Comparison of ENCODE assay signal across 8 cellular contexts in genomic region chr20:59598625-59599310, GRCh38. TPM values are rescaled to one million over a fixed set of nuclear protein-coding genes. Genes with fewer than 3 reads are reported as not detected.
DNase-seq lines count a peak whose midpoint lies in the region; ATAC-seq and TF ChIP-seq lines count a peak whose summit lies in the region.

No MANE protein-coding gene starts in this region.

- no peak for TF ChIP-seq POLR2A in right lobe of liver (IDR thresholded peaks at IDR 0.05)

- H3K27me3 ChIP-seq in PC-3 (ENCODE audit: low read length) (peaks cover 71% of the 10 kb centered on the region), right lobe of liver (no peaks in the 10 kb centered on the region), tibial artery (peaks cover 0 to 62% of the 10 kb centered on the region in 2 donors)

- 24% methylated on average over 11 of the region's 13 CpGs for WGBS in right lobe of liver (ENCODE audit: insufficient coverage, low coverage, low lambda C conversion rate, missing lambda C conversion rate)

- DNase-seq in NCI-H524 (lab: John Stamatoyannopoulos, UW) (peak; percentile 28 to 51), NCI-H524 treated with DMSO at 0.1 percent for 48 hours (lab: John Stamatoyannopoulos, UW) (no peak), PC-3 (peak; percentile 50), T47D (ENCODE audit: low read depth in 1 of 2, low spot score in 1 of 2) (peak; percentile 64 to 89), right lobe of liver (peak in 1 of 3 donors; percentile 45), tibial artery (no peak)

- no peaks in the 10 kb centered on the region for H3K79me2 ChIP-seq in PC-3 (ENCODE audit: low read length)

- H3K4me1 ChIP-seq in PC-3 (ENCODE audit: insufficient read depth, low read length) (no peaks in the 10 kb centered on the region), right lobe of liver (no peaks in the 10 kb centered on the region), tibial artery (no peaks in the 10 kb centered on the region)

- no peaks in the 10 kb centered on the region for H4K20me1 ChIP-seq in PC-3 (ENCODE audit: low read length)

- in situ Hi-C loops in T47D (cut with HindIII; ENCODE audit: low pct_unique_long_range_greater_than_20kb, low sequenced_read_pairs) = no loop called here

- H3K9me3 ChIP-seq in PC-3 (ENCODE audit: low read length) (no peaks in the 10 kb centered on the region), right lobe of liver (no peaks in the 10 kb centered on the region), tibial artery (no peaks in the 10 kb centered on the region)

- no peak overlapping the region for H3K4me3 ChIP-seq in PC-3 (ENCODE audit: low read length)
- no peak overlapping the region for H3K4me3 ChIP-seq in right lobe of liver
- no peak overlapping the region for H3K4me3 ChIP-seq in tibial artery

- CTCF ChIA-PET in PC-3 (lab: Charles Lee) = interaction anchor here (0.6 to 0.7 kb wide), 2 partner anchors 185 to 251 kb away, joined by 3 to 12 read pairs; no protein-coding TSS in a partner anchor

- H3K4me2 ChIP-seq in PC-3 (ENCODE audit: low read length) = no peak overlapping the region

- H2AFZ ChIP-seq in PC-3 (ENCODE audit: low read length) = no peak overlapping the region

- H3K9me2 ChIP-seq in PC-3 (replicated peaks; ENCODE audit: low read length) = no peaks in the 10 kb centered on the region

- H3K36me3 ChIP-seq in PC-3 (ENCODE audit: low read depth, low read length) = no peaks in the 10 kb centered on the region
- H3K36me3 ChIP-seq in right lobe of liver = no peaks in the 10 kb centered on the region
- no peaks in the 10 kb centered on the region for H3K36me3 ChIP-seq in tibial artery

- intact Hi-C loops in PC-3 (cut with micrococcal nuclease) = loop anchor here (1.0 to 5.0 kb wide), 2 partner anchors 153 to 249 kb away; no protein-coding TSS in a partner anchor
- intact Hi-C loops in right lobe of liver (cut with DNase I) = no loop called here
- intact Hi-C loops in tibial artery (cut with DNase I; ENCODE audit: low total_unique reads) = no loop called here

- no peak overlapping the region for H3K9ac ChIP-seq in PC-3 (ENCODE audit: low read length)

- no peaks in the 10 kb centered on the region for H3F3A ChIP-seq in PC-3 (ENCODE audit: low read length, unreplicated experiment)

- no peak overlapping the region for H3K27ac ChIP-seq in PC-3 (ENCODE audit: low read length)
- no peak overlapping the region for H3K27ac ChIP-seq in right lobe of liver
- H3K27ac ChIP-seq in tibial artery = no peak overlapping the region

- ATAC-seq in HG03565 (IDR thresholded peaks at IDR 0.05; ENCODE audit: unreplicated experiment) (peak; percentile 41), PC-3 (peak; percentile 89), right lobe of liver (peak; percentile 20 to 66 (median 56)), HG03196 (IDR thresholded peaks at IDR 0.05; ENCODE audit: unreplicated experiment) (no peak)

- peak; percentile 93 for TF ChIP-seq CTCF in PC-3 (conservative IDR thresholded peaks at IDR 0.05; ENCODE audit: low read depth, low read length)
- TF ChIP-seq CTCF in right lobe of liver (IDR thresholded peaks at IDR 0.05) = peak; percentile 32 to 78 (median 68)
- TF ChIP-seq CTCF in tibial artery (IDR thresholded peaks at IDR 0.05) = peak; percentile 49 to 52

- POLR2A ChIA-PET in PC-3 (lab: Charles Lee; ENCODE audit: unreplicated experiment) = no interaction called here

- BruUV-seq in PC-3 (replicated peaks; lab: Mats Ljungman, UMichigan) = no TSS peak

RNA-seq across cellular contexts. Expression of gene PHACTR3, which starts 5.6 kb away (rescaled TPM):
- total RNA-seq in PC-3 (2014; rRNA removed) (26.4 and 30.6 TPM in 2 replicates), right lobe of liver (under 1 TPM in 4 of 6 experiments, not detected in 2; 0.12 to 0.35 (median 0.23) TPM)

Comparison
In these comparisons a context has a peak if more than half of its experiments do, and no peak if none do; other contexts are left out.
1. DNase-seq: peak in NCI-H524 (2 of 2), PC-3 (single experiment) and T47D (2 of 2); none in NCI-H524 treated with DMSO at 0.1 percent for 48 hours (single experiment) and tibial artery (0 of 2).
2. RNA of gene PHACTR3, which starts 5.6 kb away (total RNA-seq): 26.4 to 30.6 TPM in PC-3; 0.12 to 0.35 TPM in right lobe of liver; every median in the first group is over 10 times any median in the second.
3. Peak in every context shown above with its lines, with median percentiles within 50 percentile points of each other: CTCF ChIP-seq.